Comparison of ENCODE assay signal across 15 cellular contexts in the genomic region with DNA sequence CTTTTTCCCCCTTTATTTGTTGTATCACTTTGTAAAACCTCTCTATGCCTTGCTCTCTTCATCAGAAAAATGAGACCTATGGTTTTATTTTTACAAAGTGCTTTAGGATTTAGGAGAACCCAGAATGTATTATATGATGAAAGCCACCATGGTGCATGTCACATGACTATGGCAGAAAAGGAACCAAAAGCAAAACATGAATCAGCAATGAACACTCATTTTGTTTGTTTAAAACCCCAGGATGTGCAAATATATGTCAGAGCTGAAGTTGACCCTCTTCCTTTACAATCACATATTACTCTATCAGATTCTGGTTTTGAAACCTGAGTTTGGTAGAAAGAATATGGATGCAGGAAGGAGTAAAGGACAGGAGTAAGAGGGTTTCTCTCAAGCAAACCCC.
DNase-seq lines count a peak whose midpoint lies in the region; ATAC-seq and TF ChIP-seq lines count a peak whose summit lies in the region.
"Had no signal": no experiment of that assay in that cellular context is flagged by ENCODE, and none has a peak within 500 bp of the region (broad histone marks: within the 10 kb centered on the region; RNA-seq: fewer than 3 reads in every experiment).

No MANE protein-coding gene starts in this region.

- H3K27ac ChIP-seq in heart right ventricle = peak overlapping the region in 9 of 10 donors; percentile 21 to 83 (median 76)
- H3K27ac ChIP-seq in epithelial cell of prostate = peak overlapping the region; percentile 80
- H3K27ac ChIP-seq: coronary artery, esophagus muscularis mucosa had no signal

- H3K4me2 ChIP-seq in skeletal muscle satellite cell (ENCODE audit: low read length) = peak overlapping the region; percentile 36

- H3K4me1 ChIP-seq in heart right ventricle (peaks cover 2 to 47% (median 28%) of the 10 kb centered on the region in 9 donors), skeletal muscle satellite cell (ENCODE audit: control insufficient read depth, insufficient read depth, low read length) (peaks cover 56% of the 10 kb centered on the region)

- TF ChIP-seq CTCF in heart right ventricle (IDR thresholded peaks at IDR 0.05) (no peak), nephron progenitor cell (IDR thresholded peaks at IDR 0.05) (no peak)

- ATAC-seq in heart right ventricle (no peak), Right ventricle myocardium superior (ENCODE audit: poor library complexity) (no peak), HG03175 (IDR thresholded peaks at IDR 0.05; ENCODE audit: unreplicated experiment) (no peak)

- H3K27me3 ChIP-seq in heart right ventricle = no peaks in the 10 kb centered on the region
- H3K27me3 ChIP-seq in skeletal muscle satellite cell (ENCODE audit: control insufficient read depth, insufficient read depth, low read length) = no peaks in the 10 kb centered on the region
- H3K27me3 ChIP-seq: esophagus muscularis mucosa had no signal

- H3K9me3 Mint-ChIP-seq in nephron progenitor cell = peaks cover 4% of the 10 kb centered on the region

- H3K4me3 Mint-ChIP-seq in nephron progenitor cell = no peak overlapping the region
- H3K4me3 Mint-ChIP-seq: activated CD4-positive, alpha-beta memory T cell treated with anti-CD3 and anti-CD28 coated beads, Interleukin-2, amount 10 ng/mL, durations not matched to agents 7 days and 5 days; stimulated activated naive CD8-positive, alpha-beta T cell treated with anti-CD3 and anti-CD28 coated beads, Interleukin-15, Interleukin-2, amounts not matched to agents 100 ng/mL and 50 ng/mL, for 24 hours had no signal

- H3K4me1 Mint-ChIP-seq in nephron progenitor cell = no peaks in the 10 kb centered on the region
- H3K4me1 Mint-ChIP-seq: activated CD4-positive, alpha-beta memory T cell treated with anti-CD3 and anti-CD28 coated beads, Interleukin-2, amount 10 ng/mL, durations not matched to agents 7 days and 5 days had no signal

- no peak overlapping the region for H3K4me3 ChIP-seq in heart right ventricle
- H3K4me3 ChIP-seq in skeletal muscle satellite cell (ENCODE audit: low read length) = no peak overlapping the region
- H3K4me3 ChIP-seq: coronary artery, esophagus muscularis mucosa had no signal

- H3K27me3 Mint-ChIP-seq in nephron progenitor cell (ENCODE audit: low read depth, poor library complexity) = no peaks in the 10 kb centered on the region
- H3K27me3 Mint-ChIP-seq: activated CD4-positive, alpha-beta memory T cell treated with anti-CD3 and anti-CD28 coated beads, Interleukin-2, amount 10 ng/mL, durations not matched to agents 7 days and 5 days; stimulated activated naive CD8-positive, alpha-beta T cell treated with anti-CD3 and anti-CD28 coated beads, Interleukin-15, Interleukin-2, amounts not matched to agents 100 ng/mL and 50 ng/mL, for 24 hours had no signal

- intact Hi-C loops in heart right ventricle (cut with DNase I) = no loop called here
- intact Hi-C loops in Right ventricle myocardium superior (cut with DNase I) = no loop called here

- H3K9ac ChIP-seq in skeletal muscle satellite cell (ENCODE audit: low read depth, low read length) = no peak overlapping the region

- H3K9me3 ChIP-seq in heart right ventricle = no peaks in the 10 kb centered on the region
- H3K9me3 ChIP-seq in skeletal muscle satellite cell (replicated peaks; ENCODE audit: low read length) = no peaks in the 10 kb centered on the region
- H3K9me3 ChIP-seq: Caco-2, esophagus muscularis mucosa had no signal

- H3K36me3 Mint-ChIP-seq in nephron progenitor cell (ENCODE audit: low read depth) = peaks cover 41% of the 10 kb centered on the region

- no peaks in the 10 kb centered on the region for H3K36me3 ChIP-seq in heart right ventricle
- H3K36me3 ChIP-seq in skeletal muscle satellite cell (ENCODE audit: insufficient read depth, low read length) = no peaks in the 10 kb centered on the region
- H3K36me3 ChIP-seq: esophagus muscularis mucosa had no signal

- DNase-seq in heart right ventricle (no peak), Right ventricle myocardium superior (no peak), OCI-M1 (lab: John Stamatoyannopoulos, UW) (peak; percentile 54), epithelial cell of prostate (ENCODE audit: low read depth, low spot score) (no peak), SHP77 (lab: John Stamatoyannopoulos, UW) (no peak), nephron progenitor cell (no peak)
- DNase-seq: activated CD4-positive, alpha-beta memory T cell treated with anti-CD3 and anti-CD28 coated beads, Interleukin-2, amount 10 ng/mL, durations not matched to agents 7 days and 5 days; Caco-2; NCI-H1694 treated with DMSO at 0.1 percent for 48 hours had no signal

- no peak overlapping the region for H3K27ac Mint-ChIP-seq in nephron progenitor cell
- H3K27ac Mint-ChIP-seq: activated CD4-positive, alpha-beta memory T cell treated with anti-CD3 and anti-CD28 coated beads, Interleukin-2, amount 10 ng/mL, durations not matched to agents 7 days and 5 days; activated T-helper 2 cell treated with anti-CD3 and anti-CD28 coated beads, Interferon-gamma antibody, Interleukin-2, Interleukin-4, amounts not matched to agents 10 μg/mL and 5 μg/mL and 100 μg/mL, durations not matched to agents 14 hours and 24 hours and 36 hours; stimulated activated naive CD8-positive, alpha-beta T cell treated with anti-CD3 and anti-CD28 coated beads, Interleukin-15, Interleukin-2, amounts not matched to agents 100 ng/mL and 50 ng/mL, for 24 hours had no signal
